In the genomic region with DNA sequence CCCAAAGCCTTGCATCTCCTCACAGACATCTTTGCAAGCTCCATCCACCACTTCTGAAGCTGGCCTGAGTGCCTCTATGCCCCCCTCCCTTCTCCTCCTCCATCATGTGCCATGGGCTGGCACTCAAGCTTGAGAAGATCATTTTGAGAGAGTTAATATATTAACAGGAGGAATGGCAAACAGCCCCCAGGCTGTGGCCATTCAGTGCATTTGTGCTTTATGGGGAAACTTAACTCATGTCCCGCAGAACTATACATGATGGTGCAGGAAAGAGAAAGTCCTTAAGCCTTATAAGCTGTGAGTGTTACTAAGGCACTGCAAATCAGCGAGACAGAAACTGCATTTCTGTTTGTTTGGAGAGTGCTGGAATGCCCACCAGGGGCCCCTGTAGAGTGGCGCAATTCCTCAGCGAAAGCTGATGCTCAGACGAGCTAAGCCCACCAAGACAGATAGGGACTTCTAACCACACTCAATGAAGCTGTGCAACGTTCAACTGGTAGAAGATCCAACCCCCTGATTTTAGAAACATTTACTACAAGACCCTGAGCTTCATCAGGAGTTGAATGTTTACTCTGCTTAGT, we compare ENCODE assay signal across 22 cellular contexts. TPM values are rescaled to one million over a fixed set of nuclear protein-coding genes. Genes with fewer than 3 reads are reported as not detected.
A peak's percentile ranks its signal among the peaks of the same experiment; 100 is the strongest.
DNase-seq lines count a peak whose midpoint lies in the region; ATAC-seq, FAIRE-seq and TF ChIP-seq lines count a peak whose summit lies in the region.
"Had no signal": no experiment of that assay in that cellular context is flagged by ENCODE, and none has a peak within 500 bp of the region (broad histone marks: within the 10 kb centered on the region; RNA-seq: fewer than 3 reads in every experiment).

No MANE protein-coding gene starts in this region.

- TF ChIP-seq RAD21 in HepG2 (CRISPR knock-in tag; IDR thresholded peaks at IDR 0.05) = no peak

- H3K79me2 ChIP-seq in HepG2 (ENCODE audit: insufficient read depth, low read length) = peaks cover 18% of the 10 kb centered on the region

- no peak overlapping the region for H3K9ac ChIP-seq in HepG2 (ENCODE audit: insufficient read depth, low read depth, low read length)
- H3K9ac ChIP-seq: SK-N-SH had no signal

- no TSS peak for BruUV-seq in HepG2 (replicated peaks; lab: Mats Ljungman, UMichigan)

- ATAC-seq in HepG2 (peak; percentile 45), right lobe of liver (no peak), GM18520 (IDR thresholded peaks at IDR 0.05; ENCODE audit: unreplicated experiment) (no peak), HG02870 (IDR thresholded peaks at IDR 0.05; ENCODE audit: unreplicated experiment) (no peak)
- ATAC-seq: heart left ventricle; stimulated activated memory B cell treated with anti-CD40 and anti-IgM and Interleukin-4, amounts not matched to agents 10 μg/mL and 1 μg/mL and 100 μg/mL, for 72 hours had no signal

- no peak for TF ChIP-seq EP300 in HepG2 (IDR thresholded peaks at IDR 0.05; ENCODE audit: low read depth in 2 of 2, low read length in 2 of 2)
- no peak for TF ChIP-seq EP300 in HepG2 (CRISPR knock-in tag; IDR thresholded peaks at IDR 0.05; ENCODE audit: borderline replicate concordance)

- TF ChIP-seq POLR2A in HepG2 (IDR thresholded peaks at IDR 0.05; ENCODE audit: insufficient read depth in 1 of 2, low read depth in 2 of 2, low read length in 2 of 2) (no peak), right lobe of liver (IDR thresholded peaks at IDR 0.05) (no peak)

- H3K27me3 ChIP-seq in HepG2 (ENCODE audit: control insufficient read depth in 1 of 2, insufficient read depth in 2 of 2, low read length in 2 of 2) (no peaks in the 10 kb centered on the region), right lobe of liver (no peaks in the 10 kb centered on the region), dorsolateral prefrontal cortex (no peaks in the 10 kb centered on the region)
- H3K27me3 ChIP-seq: heart left ventricle, MG63, tibial artery had no signal

- intact Hi-C loops in HepG2 (cut with micrococcal nuclease; ENCODE audit: unreplicated experiment) (no loop called here), right lobe of liver (cut with DNase I) (no loop called here), dorsolateral prefrontal cortex (cut with DNase I) (no loop called here)

- CTCF ChIA-PET in HepG2 (lab: Yijun Ruan, JAX; ENCODE audit: low intra/inter-chr PET ratio, low total read pairs) = no interaction called here

- H3K4me2 ChIP-seq in HepG2 (ENCODE audit: low read depth, low read length) = no peak overlapping the region
- H3K4me2 ChIP-seq: SK-N-SH had no signal

- H3K9me3 ChIP-seq in HepG2 (ENCODE audit: low read length) = no peaks in the 10 kb centered on the region
- H3K9me3 ChIP-seq in right lobe of liver = no peaks in the 10 kb centered on the region
- H3K9me3 ChIP-seq: heart left ventricle, MG63, SK-N-SH, tibial artery had no signal

- DNase-seq in HepG2 (ENCODE audit: low spot score) (no peak), right lobe of liver (no peak), amniotic epithelial cell (ENCODE audit: low read depth) (peak; percentile 65), kidney glomerular epithelial cell (lab: John Stamatoyannopoulos, UW) (peak; percentile 2), dorsolateral prefrontal cortex (no peak), NCI-H526 treated with DMSO at 0.1 percent for 48 hours (lab: John Stamatoyannopoulos, UW) (no peak)
- DNase-seq: activated CD4-positive, alpha-beta T cell treated with anti-CD3 and anti-CD28 coated beads for 4 hours; activated T-cell treated with anti-CD3 and anti-CD28 coated beads, Interleukin-2, amount 50 U/mL, for 1 hour; caudate nucleus; CD4-positive, alpha-beta T cell; DMS79; effector memory CD4-positive, alpha-beta T cell; heart left ventricle; MG63; NCI-H1436 treated with DMSO at 0.1 percent for 48 hours; NK-92 treated with Interleukin-12 subunit alpha and Interleukin-12 subunit beta, amount 100 ng/mL, for 24 hours; SK-N-SH; tibial artery had no signal

- H3K4me1 ChIP-seq in HepG2 (ENCODE audit: insufficient read depth, low read length) (no peaks in the 10 kb centered on the region), right lobe of liver (no peaks in the 10 kb centered on the region)
- H3K4me1 ChIP-seq: tibial artery had no signal

- no peak overlapping the region for H3K27ac ChIP-seq in HepG2 (ENCODE audit: extremely low read length, insufficient read depth, low read length)
- no peak overlapping the region for H3K27ac ChIP-seq in right lobe of liver
- no peak overlapping the region for H3K27ac ChIP-seq in dorsolateral prefrontal cortex
- H3K27ac ChIP-seq: heart left ventricle, tibial artery had no signal

- no peak overlapping the region for H3K4me3 ChIP-seq in HepG2 (replicated peaks in 1 of 3; ENCODE audit: insufficient read depth in 1 of 3, low read depth in 2 of 3, low read length in 3 of 3)
- H3K4me3 ChIP-seq in right lobe of liver = no peak overlapping the region
- no peak overlapping the region for H3K4me3 ChIP-seq in dorsolateral prefrontal cortex
- H3K4me3 ChIP-seq: heart left ventricle, MG63, tibial artery had no signal

- in situ Hi-C loops in HepG2 (cut with HindIII; ENCODE audit: extremely low pct_ligation_motif_present, low pct_unique_long_range_greater_than_20kb) = no loop called here

- POLR2A ChIA-PET in HepG2 (lab: Yijun Ruan, JAX) = no interaction called here

- H2AFZ ChIP-seq in HepG2 (ENCODE audit: low read length) = no peak overlapping the region

- TF ChIP-seq CTCF in HepG2 (CRISPR knock-in tag; IDR thresholded peaks at IDR 0.05) (no peak), right lobe of liver (IDR thresholded peaks at IDR 0.05) (no peak), dorsolateral prefrontal cortex (IDR thresholded peaks at IDR 0.05 in 54 of 56, conservative IDR thresholded peaks at IDR 0.05 in 2 of 56; ENCODE audit: low read depth in 1 of 56, partially characterized antibody in 56 of 56) (no peak)

- no peaks in the 10 kb centered on the region; the same call in 1 of the 2 replicates for H4K20me1 ChIP-seq in HepG2 (ENCODE audit: insufficient read depth, low read length)

- 93% methylated on average over 6 of the region's 6 CpGs for WGBS in HepG2 (ENCODE audit: low lambda C conversion rate)
- WGBS in right lobe of liver (ENCODE audit: insufficient coverage, low coverage, low lambda C conversion rate, missing lambda C conversion rate) = 80% methylated on average over 2 of the region's 6 CpGs

- FAIRE-seq in HepG2 (lab: Jason Lieb, UNC) = no peak
- FAIRE-seq: islet of Langerhans had no signal

- H3K36me3 ChIP-seq in HepG2 (replicated peaks in 1 of 2; ENCODE audit: control insufficient read depth in 1 of 2, insufficient read depth in 2 of 2, low read length in 2 of 2) = peaks cover 43 to 97% of the 10 kb centered on the region in 2 experiments
- H3K36me3 ChIP-seq in right lobe of liver = peaks cover 0 to 100% (median 52%) of the 10 kb centered on the region in 4 donors

RNA-seq across cellular contexts. Expression of gene PHLDA2, which starts 26.8 kb away (rescaled TPM):
- total RNA-seq in HepG2 (2016; rRNA removed; fragmentation: Illumina TruSeq; extraction: Trizol) = 0.36 and 0.55 TPM in 2 replicates
- total RNA-seq in HepG2 (2016; cell fraction: cytosol; rRNA removed; fragmentation: Illumina TruSeq; extraction: Trizol; ENCODE audit: low read depth) = 0.40 TPM in 1 of 2 replicates, not detected in the other
- total RNA-seq in HepG2 (2016; cell fraction: insoluble cytoplasmic fraction; rRNA removed; fragmentation: Illumina TruSeq; extraction: Trizol) = 0.27 and 0.56 TPM in 2 replicates
- 0.31 and 0.65 TPM in 2 replicates for total RNA-seq in HepG2 (2016; cell fraction: membrane; rRNA removed; fragmentation: Illumina TruSeq; extraction: Trizol)
- total RNA-seq in HepG2 (2016; cell fraction: nucleus; rRNA removed; fragmentation: Illumina TruSeq; extraction: Trizol) = not detected in 2 replicates
- polyA plus RNA-seq in HepG2 (2011; rRNA removed) = 0.78 and 1.5 TPM in 2 replicates
- 2.2 and 3.8 TPM in 2 replicates for polyA plus RNA-seq in HepG2 (2011; cell fraction: cytosol; rRNA removed)
- 3.7 and 3.9 TPM in 2 replicates for polyA plus RNA-seq in HepG2 (2011; cell fraction: nucleus; rRNA removed)
- polyA plus RNA-seq in HepG2 (2012) = 1.5 and 2.9 TPM in 2 replicates
- polyA plus RNA-seq in HepG2 (2016; cell fraction: cytosol; fragmentation: Illumina TruSeq; extraction: Trizol; ENCODE audit: low read depth) = 1.1 and 1.5 TPM in 2 replicates
- 2.2 and 2.4 TPM in 2 replicates for polyA plus RNA-seq in HepG2 (2016; cell fraction: insoluble cytoplasmic fraction; fragmentation: Illumina TruSeq; extraction: Trizol; ENCODE audit: low read depth)
- polyA plus RNA-seq in HepG2 (2016; cell fraction: membrane; fragmentation: Illumina TruSeq; extraction: Trizol; ENCODE audit: low read depth) = 1.2 and 1.5 TPM in 2 replicates
- polyA plus RNA-seq in HepG2 (2016; cell fraction: nucleus; fragmentation: Illumina TruSeq; extraction: Trizol; ENCODE audit: insufficient read depth, low read depth) = 2.0 and 2.5 TPM in 2 replicates
- polyA minus RNA-seq in HepG2 (2011; rRNA and poly(A)+ RNA removed; ENCODE audit: low replicate concordance) = 1.2 and 12.9 TPM in 2 replicates
- 0.88 and 1.4 TPM in 2 replicates for polyA minus RNA-seq in HepG2 (2011; cell fraction: cytosol; rRNA and poly(A)+ RNA removed)
- 0.64 and 0.87 TPM in 2 replicates for polyA minus RNA-seq in HepG2 (2011; cell fraction: nucleus; rRNA and poly(A)+ RNA removed)
- 10 to 100 TPM in 2 of 6 experiments, 1 to 10 TPM in 1, under 1 TPM in 2, not detected in 1; 0.51 to 12.7 (median 5.9) TPM for total RNA-seq in right lobe of liver
- 1 to 10 TPM in 104 of 120 experiments, under 1 TPM in 13, not detected in 3; 0.52 to 7.6 (median 2.4) TPM for total RNA-seq in dorsolateral prefrontal cortex

RNA-seq across cellular contexts. Expression of gene NAP1L4, which starts 36.1 kb away (rescaled TPM):
- total RNA-seq in HepG2 (2016; rRNA removed; fragmentation: Illumina TruSeq; extraction: Trizol) = 186 and 213 TPM in 2 replicates
- total RNA-seq in HepG2 (2016; cell fraction: cytosol; rRNA removed; fragmentation: Illumina TruSeq; extraction: Trizol; ENCODE audit: low read depth) = 229 and 281 TPM in 2 replicates
- total RNA-seq in HepG2 (2016; cell fraction: insoluble cytoplasmic fraction; rRNA removed; fragmentation: Illumina TruSeq; extraction: Trizol) = 181 and 200 TPM in 2 replicates
- total RNA-seq in HepG2 (2016; cell fraction: membrane; rRNA removed; fragmentation: Illumina TruSeq; extraction: Trizol) = 147 and 170 TPM in 2 replicates
- total RNA-seq in HepG2 (2016; cell fraction: nucleus; rRNA removed; fragmentation: Illumina TruSeq; extraction: Trizol) = 186 and 203 TPM in 2 replicates
- 64.0 and 71.5 TPM in 2 replicates for polyA plus RNA-seq in HepG2 (2011; rRNA removed)
- 60.2 and 65.1 TPM in 2 replicates for polyA plus RNA-seq in HepG2 (2011; cell fraction: cytosol; rRNA removed)
- polyA plus RNA-seq in HepG2 (2011; cell fraction: nucleus; rRNA removed) = 112 TPM in 2 replicates
- polyA plus RNA-seq in HepG2 (2012) = 74.7 and 106 TPM in 2 replicates
- polyA plus RNA-seq in HepG2 (2016; cell fraction: cytosol; fragmentation: Illumina TruSeq; extraction: Trizol; ENCODE audit: low read depth) = 32.0 and 34.1 TPM in 2 replicates
- polyA plus RNA-seq in HepG2 (2016; cell fraction: insoluble cytoplasmic fraction; fragmentation: Illumina TruSeq; extraction: Trizol; ENCODE audit: low read depth) = 187 and 197 TPM in 2 replicates
- polyA plus RNA-seq in HepG2 (2016; cell fraction: membrane; fragmentation: Illumina TruSeq; extraction: Trizol; ENCODE audit: low read depth) = 60.2 and 61.8 TPM in 2 replicates
- 171 and 202 TPM in 2 replicates for polyA plus RNA-seq in HepG2 (2016; cell fraction: nucleus; fragmentation: Illumina TruSeq; extraction: Trizol; ENCODE audit: insufficient read depth, low read depth)
- polyA minus RNA-seq in HepG2 (2011; rRNA and poly(A)+ RNA removed; ENCODE audit: low replicate concordance) = 61.7 and 117 TPM in 2 replicates
- 46.9 and 61.0 TPM in 2 replicates for polyA minus RNA-seq in HepG2 (2011; cell fraction: cytosol; rRNA and poly(A)+ RNA removed)
- polyA minus RNA-seq in HepG2 (2011; cell fraction: nucleus; rRNA and poly(A)+ RNA removed) = 150 and 156 TPM in 2 replicates
- total RNA-seq in right lobe of liver = 10 to 100 TPM; 37.6 to 76.0 (median 56.9) TPM
- 100 to 1,000 TPM; 135 to 252 (median 182) TPM for total RNA-seq in dorsolateral prefrontal cortex

Comparison
In these comparisons a context has a peak if more than half of its experiments do, and no peak if none do; other contexts are left out.
1. DNase-seq: peak in amniotic epithelial cell (single experiment) and kidney glomerular epithelial cell (single experiment); none in HepG2 (single experiment), right lobe of liver (0 of 3), dorsolateral prefrontal cortex (0 of 10) and NCI-H526 treated with DMSO at 0.1 percent for 48 hours (single experiment).